In the genomic region with DNA sequence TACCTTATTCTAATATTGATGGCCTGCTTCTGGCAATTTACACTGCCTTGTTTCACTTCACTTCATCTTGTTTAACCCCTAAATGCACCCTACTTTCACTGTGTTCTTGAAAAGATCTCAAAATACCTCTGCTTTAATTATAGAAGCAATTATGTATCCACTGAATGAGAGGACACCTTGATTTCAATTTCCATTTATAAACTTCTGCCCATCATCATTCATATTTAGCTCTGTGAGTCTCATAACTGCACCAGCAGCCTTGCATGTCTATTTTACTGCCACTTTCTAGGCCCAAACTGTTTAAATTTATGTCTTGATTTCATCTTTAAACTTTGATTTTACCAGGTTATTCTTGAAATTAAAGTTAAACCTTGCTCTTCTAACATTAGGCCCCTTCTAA, we compare ENCODE assay signal across 13 cellular contexts. TPM values are rescaled to one million over a fixed set of nuclear protein-coding genes. Genes with fewer than 3 reads are reported as not detected.
DNase-seq lines count a peak whose midpoint lies in the region; ATAC-seq, FAIRE-seq and TF ChIP-seq lines count a peak whose summit lies in the region.
"Had no signal": no experiment of that assay in that cellular context is flagged by ENCODE, and none has a peak within 500 bp of the region (broad histone marks: within the 10 kb centered on the region; RNA-seq: fewer than 3 reads in every experiment).

No MANE protein-coding gene starts in this region.

- H3K27me3 Mint-ChIP-seq in activated T-cell treated with anti-CD3 and anti-CD28 coated beads, Interleukin-2, amount 50 U/mL, for 72 hours (ENCODE audit: low read depth): no peaks in the 10 kb centered on the region

- peaks cover 5 to 23% of the 10 kb centered on the region in 2 donors for H3K36me3 Mint-ChIP-seq in activated T-cell treated with anti-CD3 and anti-CD28 coated beads, Interleukin-2, amount 50 U/mL, for 72 hours (ENCODE audit: insufficient read depth in 2 of 2)

- H3K4me1 ChIP-seq in right atrium auricular region (peaks cover 0 to 31% of the 10 kb centered on the region in 2 donors), small intestine (ENCODE audit: control insufficient read depth in 2 of 2, insufficient read depth in 1 of 2, low read depth in 1 of 2, low read length in 1 of 2) (peaks cover 0 to 6% of the 10 kb centered on the region in 2 donors)

- H3K27me3 ChIP-seq in right atrium auricular region (no peaks in the 10 kb centered on the region), small intestine (ENCODE audit: control insufficient read depth in 2 of 2, insufficient read depth in 2 of 2, low read length in 2 of 2) (no peaks in the 10 kb centered on the region)
- H3K27me3 ChIP-seq: left lung had no signal

- TF ChIP-seq CTCF in VCaP (conservative IDR thresholded peaks at IDR 0.05): no peak
- no peak for TF ChIP-seq CTCF in right atrium auricular region (IDR thresholded peaks at IDR 0.05)
- no peak for TF ChIP-seq CTCF in omental fat pad (IDR thresholded peaks at IDR 0.05)

- H3K27ac ChIP-seq in VCaP: peak overlapping the region; percentile 78
- peak overlapping the region; percentile 66 to 67 for H3K27ac ChIP-seq in right atrium auricular region
- H3K27ac ChIP-seq in small intestine (ENCODE audit: low read depth in 1 of 2, low read length in 1 of 2): peak overlapping the region; percentile 64 to 68
- H3K27ac ChIP-seq: left lung, skin epidermis had no signal

- no peak overlapping the region for H3K4me3 Mint-ChIP-seq in activated T-cell treated with anti-CD3 and anti-CD28 coated beads, Interleukin-2, amount 50 U/mL, for 72 hours

- H3K9me3 Mint-ChIP-seq in activated T-cell treated with anti-CD3 and anti-CD28 coated beads, Interleukin-2, amount 50 U/mL, for 72 hours: no peaks in the 10 kb centered on the region

- H3K9me3 ChIP-seq in right atrium auricular region (no peaks in the 10 kb centered on the region), small intestine (ENCODE audit: control insufficient read depth, low read depth) (no peaks in the 10 kb centered on the region)
- H3K9me3 ChIP-seq: left lung had no signal

- ATAC-seq in activated T-cell treated with anti-CD3 and anti-CD28 coated beads, Interleukin-2, amount 50 U/mL, for 72 hours (replicated peaks in 1 of 2): no peak
- ATAC-seq in HG03139 (IDR thresholded peaks at IDR 0.05; ENCODE audit: unreplicated experiment): no peak
- ATAC-seq in GM18861 (IDR thresholded peaks at IDR 0.05; ENCODE audit: unreplicated experiment): no peak
- no peak for ATAC-seq in omental fat pad (ENCODE audit: low FRiP score)

- no peak for FAIRE-seq in small intestine (lab: Jason Lieb, UNC)

- H3K27ac Mint-ChIP-seq in activated T-cell treated with anti-CD3 and anti-CD28 coated beads, Interleukin-2, amount 50 U/mL, for 72 hours: peak overlapping the region; percentile 14

- H3K4me3 ChIP-seq in right atrium auricular region: no peak overlapping the region
- H3K4me3 ChIP-seq in small intestine (ENCODE audit: low read depth in 1 of 2, low read length in 2 of 2): no peak overlapping the region
- H3K4me3 ChIP-seq: left lung, SK-N-MC, skin epidermis had no signal

- H3K36me3 ChIP-seq in right atrium auricular region (no peaks in the 10 kb centered on the region), small intestine (ENCODE audit: control insufficient read depth in 2 of 2, insufficient read depth in 2 of 2, low read length in 2 of 2) (peaks cover 2 to 6% of the 10 kb centered on the region in 2 donors)

- peaks cover 30% of the 10 kb centered on the region for H3K4me1 Mint-ChIP-seq in activated T-cell treated with anti-CD3 and anti-CD28 coated beads, Interleukin-2, amount 50 U/mL, for 72 hours (ENCODE audit: low read depth)

- no peak for DNase-seq in activated T-cell treated with anti-CD3 and anti-CD28 coated beads, Interleukin-2, amount 50 U/mL, for 72 hours
- DNase-seq in activated T-cell treated with anti-CD3 and anti-CD28 coated beads, Interleukin-2, amount 50 U/mL, for 1 hour: no peak
- DNase-seq in right atrium auricular region (ENCODE audit: low spot score) (no peak), small intestine (no peak), omental fat pad (ENCODE audit: low spot score) (no peak)
- DNase-seq: central memory CD4-positive, alpha-beta T cell; left lung; NCI-H510A had no signal

RNA-seq across cellular contexts. Expression of a gene that starts 7.1 kb away (rescaled TPM):
- total RNA-seq in activated T-cell treated with anti-CD3 and anti-CD28 coated beads, Interleukin-2, amount 50 U/mL, for 72 hours: 1 to 10 TPM; 6.0 to 6.6 TPM
- total RNA-seq in right atrium auricular region (1 to 10 TPM; 6.3 to 8.9 TPM), omental fat pad (10 to 100 TPM in 2 of 4 donors, 1 to 10 TPM in 2; 7.2 to 16.5 (median 10.3) TPM)
- 10 to 100 TPM in 1 of 3 donors, 1 to 10 TPM in 2; 8.3 to 19.5 (median 9.2) TPM for polyA plus RNA-seq in small intestine

RNA-seq across cellular contexts. Expression of a gene that starts 21.6 kb away (rescaled TPM):
- 10 to 100 TPM; 41.6 to 52.7 TPM for total RNA-seq in activated T-cell treated with anti-CD3 and anti-CD28 coated beads, Interleukin-2, amount 50 U/mL, for 72 hours
- total RNA-seq in right atrium auricular region (10 to 100 TPM; 15.4 to 22.9 TPM), omental fat pad (10 to 100 TPM; 32.3 to 70.6 (median 36.5) TPM)
- 10 to 100 TPM; 13.5 to 26.6 (median 25.3) TPM for polyA plus RNA-seq in small intestine

RNA-seq across cellular contexts. Expression of a gene that starts 21.7 kb away (rescaled TPM):
- total RNA-seq in activated T-cell treated with anti-CD3 and anti-CD28 coated beads, Interleukin-2, amount 50 U/mL, for 72 hours: 100 to 1,000 TPM; 217 to 225 TPM
- total RNA-seq in right atrium auricular region: 100 to 1,000 TPM; 133 to 301 TPM
- 100 to 1,000 TPM; 525 to 910 (median 823) TPM for polyA plus RNA-seq in small intestine
- total RNA-seq in omental fat pad: 100 to 1,000 TPM; 150 to 280 (median 234) TPM

RNA-seq across cellular contexts. Expression of a gene that starts 43.4 kb away (rescaled TPM):
- 10 to 100 TPM; 44.1 to 53.1 TPM for total RNA-seq in activated T-cell treated with anti-CD3 and anti-CD28 coated beads, Interleukin-2, amount 50 U/mL, for 72 hours
- 1 to 10 TPM; 3.6 to 3.8 TPM for total RNA-seq in right atrium auricular region
- 10 to 100 TPM; 14.1 to 21.0 (median 18.3) TPM for polyA plus RNA-seq in small intestine
- 10 to 100 TPM in 2 of 4 donors, 1 to 10 TPM in 2; 5.0 to 15.6 (median 8.1) TPM for total RNA-seq in omental fat pad

RNA-seq across cellular contexts. Expression of a gene that starts 45.9 kb away (rescaled TPM):
- total RNA-seq in activated T-cell treated with anti-CD3 and anti-CD28 coated beads, Interleukin-2, amount 50 U/mL, for 72 hours: 10 to 100 TPM; 24.5 to 30.0 TPM
- 1 to 10 TPM in 1 of 2 donors, not detected in 1; 2.3 TPM for total RNA-seq in right atrium auricular region
- polyA plus RNA-seq in small intestine: 1 to 10 TPM; 2.4 to 9.8 (median 7.6) TPM
- total RNA-seq in omental fat pad: 1 to 10 TPM in 3 of 4 donors, under 1 TPM in 1; 0.84 to 2.6 (median 2.1) TPM
